22 cellular contexts compared by ENCODE assay signal in genomic region chr20:57921701-57922482, GRCh38.
A peak's percentile ranks its signal among the peaks of the same experiment; 100 is the strongest.
DNase-seq lines count a peak whose midpoint lies in the region; ATAC-seq, FAIRE-seq and TF ChIP-seq lines count a peak whose summit lies in the region.
"Had no signal": no experiment of that assay in that cellular context is flagged by ENCODE, and none has a peak within 500 bp of the region (broad histone marks: within the 10 kb centered on the region; RNA-seq: fewer than 3 reads in every experiment).

No MANE protein-coding gene starts in this region.

- H3K27ac Mint-ChIP-seq in activated T-cell treated with anti-CD3 and anti-CD28 coated beads, Interleukin-2, amount 50 U/mL, for 24 hours, result no peak overlapping the region
- H3K27ac Mint-ChIP-seq: activated naive CD8-positive, alpha-beta T cell; T-helper 2 cell treated with Interferon-gamma antibody and Interleukin-4, amounts not matched to agents 5 μg/mL and 100 μg/mL, for 36 hours; type B pancreatic cell had no signal

- CTCF ChIA-PET in endothelial cell of umbilical vein (lab: Charles Lee), result no interaction called here

- no TSS peak for BruUV-seq in endothelial cell of umbilical vein (replicated peaks; lab: Mats Ljungman, UMichigan)

- ATAC-seq in activated T-cell treated with anti-CD3 and anti-CD28 coated beads, Interleukin-2, amount 50 U/mL, for 4 hours, result no peak
- ATAC-seq: GM12878, lower lobe of right lung, psoas muscle had no signal

- no peaks in the 10 kb centered on the region for H3K36me3 ChIP-seq in endothelial cell of umbilical vein (ENCODE audit: control insufficient read depth in 2 of 2, extremely low read depth in 1 of 2, insufficient read depth in 2 of 2, low read length in 2 of 2)
- H3K36me3 ChIP-seq: BE2C, lower lobe of right lung had no signal

- no peak overlapping the region for H3K4me3 Mint-ChIP-seq in activated T-cell treated with anti-CD3 and anti-CD28 coated beads, Interleukin-2, amount 50 U/mL, for 4 hours
- H3K4me3 Mint-ChIP-seq in activated T-cell treated with anti-CD3 and anti-CD28 coated beads, Interleukin-2, amount 50 U/mL, for 24 hours, result no peak overlapping the region
- H3K4me3 Mint-ChIP-seq: activated naive CD8-positive, alpha-beta T cell; T-helper 2 cell treated with Interferon-gamma antibody and Interleukin-4, amounts not matched to agents 5 μg/mL and 100 μg/mL, for 36 hours; type B pancreatic cell had no signal

- no peak overlapping the region for H2AFZ ChIP-seq in endothelial cell of umbilical vein (ENCODE audit: low read depth, low read length)

- no peaks in the 10 kb centered on the region for H3K9me3 ChIP-seq in endothelial cell of umbilical vein (replicated peaks; ENCODE audit: control insufficient read depth, insufficient read depth, low read length)
- H3K9me3 ChIP-seq: BE2C, SK-N-SH had no signal

- TF ChIP-seq CTCF in endothelial cell of umbilical vein (IDR thresholded peaks at IDR 0.05; ENCODE audit: extremely low read depth in 1 of 2, insufficient read depth in 1 of 2, low read depth in 1 of 2, low read length in 2 of 2), result no peak

- no peaks in the 10 kb centered on the region for H3K79me2 ChIP-seq in endothelial cell of umbilical vein (ENCODE audit: control insufficient read depth, insufficient read depth, low read length)

- no peak for TF ChIP-seq POLR2A in endothelial cell of umbilical vein (IDR thresholded peaks at IDR 0.05; ENCODE audit: low read depth, low read length)

- intact Hi-C loops in endothelial cell of umbilical vein (cut with micrococcal nuclease), result no loop called here

- peaks cover 7% of the 10 kb centered on the region for H3K27me3 Mint-ChIP-seq in activated T-cell treated with anti-CD3 and anti-CD28 coated beads, Interleukin-2, amount 50 U/mL, for 4 hours (ENCODE audit: low read depth)
- H3K27me3 Mint-ChIP-seq in activated T-cell treated with anti-CD3 and anti-CD28 coated beads, Interleukin-2, amount 50 U/mL, for 24 hours, result peaks cover 16% of the 10 kb centered on the region
- H3K27me3 Mint-ChIP-seq: activated naive CD8-positive, alpha-beta T cell had no signal

- dilution Hi-C loops in endothelial cell of umbilical vein (cut with MboI; ENCODE audit: extremely low pct_ligation_motif_present, low sequenced_read_pairs), result no loop called here

- H3K36me3 Mint-ChIP-seq in activated T-cell treated with anti-CD3 and anti-CD28 coated beads, Interleukin-2, amount 50 U/mL, for 4 hours (ENCODE audit: insufficient read depth), result no peaks in the 10 kb centered on the region
- no peaks in the 10 kb centered on the region for H3K36me3 Mint-ChIP-seq in activated T-cell treated with anti-CD3 and anti-CD28 coated beads, Interleukin-2, amount 50 U/mL, for 24 hours (ENCODE audit: low read depth)
- H3K36me3 Mint-ChIP-seq: type B pancreatic cell had no signal

- DNase-seq in NCI-H82 (lab: John Stamatoyannopoulos, UW), result peak; percentile 33
- no peak for DNase-seq in NCI-H82 treated with DMSO at 0.1 percent for 48 hours (lab: John Stamatoyannopoulos, UW; ENCODE audit: unreplicated experiment)
- peak; percentile 53 for DNase-seq in NCI-H69 (lab: John Stamatoyannopoulos, UW)
- no peak for DNase-seq in endothelial cell of umbilical vein (ENCODE audit: low read depth, low spot score)
- no peak for DNase-seq in urothelium cell line (ENCODE audit: low spot score)
- no peak for DNase-seq in activated T-cell treated with anti-CD3 and anti-CD28 coated beads, Interleukin-2, amount 50 U/mL, for 4 hours
- DNase-seq in activated T-cell treated with anti-CD3 and anti-CD28 coated beads, Interleukin-2, amount 50 U/mL, for 24 hours, result no peak
- DNase-seq in SKM-1 (lab: John Stamatoyannopoulos, UW; ENCODE audit: unreplicated experiment), result no peak
- DNase-seq: activated CD4-positive, alpha-beta T cell treated with anti-CD3 and anti-CD28 coated beads, Interleukin-2, amount 50 U/mL, for 4 hours; activated CD8-positive, alpha-beta memory T cell treated with anti-CD3 and anti-CD28 coated beads, Interleukin-2, amount 50 U/mL, for 4 hours; BE2C; DND-41; kidney; lower lobe of right lung; NCI-H1105; NCI-H510A treated with DMSO at 0.1 percent for 48 hours; psoas muscle; SK-N-SH had no signal

- H3K9ac ChIP-seq in endothelial cell of umbilical vein (replicated peaks; ENCODE audit: extremely low read depth, insufficient read depth, low read length), result no peak overlapping the region
- H3K9ac ChIP-seq: SK-N-SH had no signal

- H3K4me2 ChIP-seq in endothelial cell of umbilical vein (ENCODE audit: insufficient read depth, low read length), result no peak overlapping the region
- H3K4me2 ChIP-seq: SK-N-SH had no signal

- no peak overlapping the region for H3K4me3 ChIP-seq in endothelial cell of umbilical vein (replicated peaks in 1 of 3; ENCODE audit: insufficient read depth in 1 of 3, low read depth in 1 of 3, low read length in 3 of 3)
- H3K4me3 ChIP-seq: GM12878, lower lobe of right lung, psoas muscle had no signal

- no peak for FAIRE-seq in endothelial cell of umbilical vein (lab: Jason Lieb, UNC)
- peak; percentile 91 for FAIRE-seq in urothelium cell line (lab: Jason Lieb, UNC)
- FAIRE-seq: GM12878, kidney had no signal

- no peak overlapping the region for H3K27ac ChIP-seq in endothelial cell of umbilical vein (ENCODE audit: insufficient read depth, low read depth, low read length)
- H3K27ac ChIP-seq: lower lobe of right lung, psoas muscle had no signal

- no peaks in the 10 kb centered on the region for H4K20me1 ChIP-seq in endothelial cell of umbilical vein (replicated peaks; ENCODE audit: control insufficient read depth, extremely low read depth, insufficient read depth, low read length)

- no peaks in the 10 kb centered on the region for H3K4me1 ChIP-seq in endothelial cell of umbilical vein (ENCODE audit: control insufficient read depth, extremely low read depth, insufficient read depth, low read length)
- H3K4me1 ChIP-seq: BE2C, lower lobe of right lung, psoas muscle had no signal

- no peaks in the 10 kb centered on the region for H3K4me1 Mint-ChIP-seq in activated T-cell treated with anti-CD3 and anti-CD28 coated beads, Interleukin-2, amount 50 U/mL, for 4 hours (ENCODE audit: low read depth)
- no peaks in the 10 kb centered on the region for H3K4me1 Mint-ChIP-seq in activated T-cell treated with anti-CD3 and anti-CD28 coated beads, Interleukin-2, amount 50 U/mL, for 24 hours (ENCODE audit: low read depth)

- H3K9me1 ChIP-seq in endothelial cell of umbilical vein (replicated peaks; ENCODE audit: control insufficient read depth, extremely low read depth, insufficient read depth, low read length), result no peaks in the 10 kb centered on the region

- H3K9me3 Mint-ChIP-seq in activated T-cell treated with anti-CD3 and anti-CD28 coated beads, Interleukin-2, amount 50 U/mL, for 4 hours, result peaks cover 10% of the 10 kb centered on the region
- H3K9me3 Mint-ChIP-seq in activated T-cell treated with anti-CD3 and anti-CD28 coated beads, Interleukin-2, amount 50 U/mL, for 24 hours, result peaks cover 14% of the 10 kb centered on the region

- POLR2A ChIA-PET in endothelial cell of umbilical vein (lab: Charles Lee), result no interaction called here

- no peaks in the 10 kb centered on the region for H3K27me3 ChIP-seq in endothelial cell of umbilical vein (ENCODE audit: control insufficient read depth in 2 of 2, insufficient read depth in 2 of 2, low read length in 2 of 2)
- H3K27me3 ChIP-seq: BE2C had no signal

TF ChIP-seq in endothelial cell of umbilical vein, 7 proteins besides CTCF, POLR2A, EP300 and RAD21:
- TF ChIP-seq POLR2AphosphoS5 (IDR thresholded peaks at IDR 0.05; ENCODE audit: insufficient read depth, low read depth, low read length) (no peak), MAX (IDR thresholded peaks at IDR 0.05; ENCODE audit: insufficient read depth, insufficient read length) (peak; percentile 26)

Comparison
In these comparisons a context has a peak if more than half of its experiments do, and no peak if none do; other contexts are left out.
1. DNase-seq: peak in NCI-H82 (single experiment) and NCI-H69 (single experiment); none in NCI-H82 treated with DMSO at 0.1 percent for 48 hours (single experiment), endothelial cell of umbilical vein (single experiment), urothelium cell line (single experiment), activated T-cell treated with anti-CD3 and anti-CD28 coated beads, Interleukin-2, amount 50 U/mL, for 4 hours (single experiment), activated T-cell treated with anti-CD3 and anti-CD28 coated beads, Interleukin-2, amount 50 U/mL, for 24 hours (single experiment) and SKM-1 (single experiment).